In the genomic region with DNA sequence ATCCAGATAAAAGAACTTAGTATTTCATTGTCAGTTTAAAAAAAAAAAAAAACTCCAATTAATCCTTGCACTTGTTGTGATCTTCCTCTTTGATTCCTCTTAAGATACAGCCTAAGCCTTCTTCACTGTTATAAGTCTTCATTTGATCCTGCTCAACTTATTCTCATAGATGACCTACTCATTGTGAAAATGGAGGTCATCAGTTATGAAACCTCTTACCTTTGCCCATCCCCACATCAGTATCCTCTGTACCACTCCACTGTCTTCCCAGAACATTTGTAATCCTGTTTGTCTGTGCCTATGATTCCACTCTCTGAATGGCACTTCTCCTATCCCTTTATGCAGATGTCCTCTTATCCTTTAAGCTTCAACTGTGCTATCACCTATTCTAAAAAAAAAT, we compare ENCODE assay signal across 25 cellular contexts. TPM values are rescaled to one million over a fixed set of nuclear protein-coding genes. Genes with fewer than 3 reads are reported as not detected.
"Had no signal": no experiment of that assay in that cellular context is flagged by ENCODE, and none has a peak within 500 bp of the region (broad histone marks: within the 10 kb centered on the region; RNA-seq: fewer than 3 reads in every experiment).

No MANE protein-coding gene starts in this region.

- H3K27ac ChIP-seq: adrenal gland, breast epithelium, SK-N-MC had no signal

- H3K27ac Mint-ChIP-seq: activated CD8-positive, alpha-beta T cell treated with anti-CD3 and anti-CD28 coated beads for 36 hours; activated naive CD8-positive, alpha-beta T cell treated with anti-CD3 and anti-CD28 coated beads, Interleukin-2, amount 10 ng/mL, durations not matched to agents 7 days and 5 days; activated T-cell treated with anti-CD3 and anti-CD28 coated beads, Interleukin-2, amount 50 U/mL, for 72 hours; activated T-helper 2 cell treated with anti-CD3 and anti-CD28 coated beads, Interferon-gamma antibody, Interleukin-2, Interleukin-4, amounts not matched to agents 10 μg/mL and 5 μg/mL and 100 μg/mL, durations not matched to agents 14 hours and 24 hours and 36 hours had no signal

- H3K9me3 Mint-ChIP-seq: activated CD8-positive, alpha-beta T cell treated with anti-CD3 and anti-CD28 coated beads for 36 hours; activated naive CD8-positive, alpha-beta T cell treated with anti-CD3 and anti-CD28 coated beads, Interleukin-2, amount 10 ng/mL, durations not matched to agents 7 days and 5 days; activated T-cell treated with anti-CD3 and anti-CD28 coated beads, Interleukin-2, amount 50 U/mL, for 72 hours; activated T-helper 2 cell treated with anti-CD3 and anti-CD28 coated beads, Interferon-gamma antibody, Interleukin-2, Interleukin-4, amounts not matched to agents 10 μg/mL and 5 μg/mL and 100 μg/mL, durations not matched to agents 14 hours and 24 hours and 36 hours had no signal

- H3K4me1 ChIP-seq: adrenal gland, breast epithelium had no signal

- H3K27me3 Mint-ChIP-seq: activated CD8-positive, alpha-beta T cell treated with anti-CD3 and anti-CD28 coated beads for 36 hours; activated naive CD8-positive, alpha-beta T cell treated with anti-CD3 and anti-CD28 coated beads, Interleukin-2, amount 10 ng/mL, durations not matched to agents 7 days and 5 days had no signal

- H3K4me3 ChIP-seq: adrenal gland, breast epithelium, SK-N-MC had no signal

- DNase-seq: activated CD4-positive, alpha-beta T cell treated with anti-CD3 and anti-CD28 coated beads for 4 hours; activated CD8-positive, alpha-beta memory T cell treated with anti-CD3 and anti-CD28 coated beads, Interleukin-2, amount 50 U/mL, for 4 hours; activated CD8-positive, alpha-beta T cell treated with anti-CD3 and anti-CD28 coated beads for 36 hours; activated naive CD4-positive, alpha-beta T cell treated with anti-CD3 and anti-CD28 coated beads, Interleukin-2, amount 50 U/mL, for 16 hours; activated naive CD8-positive, alpha-beta T cell treated with anti-CD3 and anti-CD28 coated beads, Interleukin-2, amount 10 ng/mL, durations not matched to agents 7 days and 5 days; activated T-cell treated with anti-CD3 and anti-CD28 coated beads, Interleukin-2, amount 50 U/mL, for 72 hours; adrenal gland; anterior cingulate cortex; caudate nucleus; KG1; NCI-H1048; NCI-H1930; NCI-H345; OCI-M1; RPMI8226; T-helper 1 cell had no signal

- H3K9me3 ChIP-seq: adrenal gland, breast epithelium had no signal

- H3K36me3 ChIP-seq: breast epithelium had no signal

- ATAC-seq: activated CD4-positive, CD25-positive, alpha-beta regulatory T cell treated with anti-CD3 and anti-CD28 coated beads, Interleukin-2, amount 50 U/mL, for 24 hours; activated T-cell treated with anti-CD3 and anti-CD28 coated beads, Interleukin-2, amount 50 U/mL, for 72 hours; Panc1; Right ventricle myocardium inferior had no signal

- H3K27me3 ChIP-seq: adrenal gland, breast epithelium had no signal

- H3K4me3 Mint-ChIP-seq: activated CD8-positive, alpha-beta T cell treated with anti-CD3 and anti-CD28 coated beads for 36 hours; activated naive CD8-positive, alpha-beta T cell treated with anti-CD3 and anti-CD28 coated beads, Interleukin-2, amount 10 ng/mL, durations not matched to agents 7 days and 5 days; activated T-cell treated with anti-CD3 and anti-CD28 coated beads, Interleukin-2, amount 50 U/mL, for 72 hours had no signal

RNA-seq across cellular contexts. Expression of gene PDC, which starts 57.3 kb away (rescaled TPM):
- total RNA-seq: activated CD8-positive, alpha-beta T cell treated with anti-CD3 and anti-CD28 coated beads for 36 hours; activated naive CD8-positive, alpha-beta T cell treated with anti-CD3 and anti-CD28 coated beads, Interleukin-2, amount 10 ng/mL, durations not matched to agents 7 days and 5 days; activated T-cell treated with anti-CD3 and anti-CD28 coated beads, Interleukin-2, amount 50 U/mL, for 72 hours; activated T-helper 2 cell treated with anti-CD3 and anti-CD28 coated beads, Interferon-gamma antibody, Interleukin-2, Interleukin-4, amounts not matched to agents 10 μg/mL and 5 μg/mL and 100 μg/mL, durations not matched to agents 14 hours and 24 hours and 36 hours; adrenal gland; breast epithelium; cerebellum; LHCN-M2; M059J; Right ventricle myocardium inferior had no signal
- polyA plus RNA-seq: adrenal gland had no signal
